ENCODE assay signal across 13 cellular contexts in the genomic region with DNA sequence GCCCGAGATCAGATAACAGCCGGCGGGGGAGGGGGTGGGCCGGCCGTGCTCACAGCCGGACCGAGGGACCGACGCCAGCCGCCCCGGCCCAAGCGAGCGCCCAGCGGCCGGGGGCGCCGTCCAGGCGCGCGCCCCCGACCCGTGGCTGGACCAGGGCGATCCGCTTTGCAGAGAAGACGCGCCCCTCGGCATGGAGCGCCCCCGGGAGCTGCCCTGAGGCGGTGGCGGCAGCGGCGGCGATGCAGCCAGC. TPM values are rescaled to one million over a fixed set of nuclear protein-coding genes. Genes with fewer than 3 reads are reported as not detected.
DNase-seq lines count a peak whose midpoint lies in the region; ATAC-seq, FAIRE-seq and TF ChIP-seq lines count a peak whose summit lies in the region.
"Had no signal": no experiment of that assay in that cellular context is flagged by ENCODE, and none has a peak within 500 bp of the region (broad histone marks: within the 10 kb centered on the region; RNA-seq: fewer than 3 reads in every experiment).

No MANE protein-coding gene starts in this region.

- peaks cover 8% of the 10 kb centered on the region for H3K4me1 ChIP-seq in GM23248 (ENCODE audit: insufficient read depth)
- peaks cover 11% of the 10 kb centered on the region for H3K4me1 ChIP-seq in smooth muscle cell (ENCODE audit: low read depth)

- H3K4me3 ChIP-seq in GM23248 = peak overlapping the region; percentile 67
- peak overlapping the region; percentile 24 for H3K4me3 ChIP-seq in kidney epithelial cell (ENCODE audit: low read depth, low read length)
- peak overlapping the region; percentile 57 for H3K4me3 ChIP-seq in smooth muscle cell

- H3K36me3 ChIP-seq in GM23248 (ENCODE audit: low read depth) = no peaks in the 10 kb centered on the region
- H3K36me3 ChIP-seq in kidney epithelial cell (ENCODE audit: control insufficient read depth, insufficient read depth, low read length) = no peaks in the 10 kb centered on the region
- H3K36me3 ChIP-seq in smooth muscle cell (ENCODE audit: low read depth) = no peaks in the 10 kb centered on the region

- peak overlapping the region; percentile 72 for H3K4me3 Mint-ChIP-seq in chondrocyte (ENCODE audit: unreplicated experiment)
- H3K4me3 Mint-ChIP-seq: activated CD4-positive, alpha-beta T cell treated with anti-CD3 and anti-CD28 coated beads for 36 hours had no signal

- H3K27ac Mint-ChIP-seq in chondrocyte (ENCODE audit: unreplicated experiment) = no peak overlapping the region
- H3K27ac Mint-ChIP-seq: activated CD4-positive, alpha-beta T cell treated with anti-CD3 and anti-CD28 coated beads for 36 hours; activated naive CD4-positive, alpha-beta T cell treated with anti-CD3 and anti-CD28 coated beads, Interleukin-2, amount 50 U/mL, for 24 hours had no signal

- no peaks in the 10 kb centered on the region for H3K9me3 Mint-ChIP-seq in chondrocyte (ENCODE audit: low read depth)
- H3K9me3 Mint-ChIP-seq: activated naive CD4-positive, alpha-beta T cell treated with anti-CD3 and anti-CD28 coated beads, Interleukin-2, amount 50 U/mL, for 24 hours had no signal

- H3K9ac ChIP-seq in GM23248 (peak overlapping the region; percentile 53; the same call in 1 of the 2 replicates), smooth muscle cell (ENCODE audit: low read depth) (no peak overlapping the region)

- peaks cover 4% of the 10 kb centered on the region; the same call in 1 of the 2 replicates for H3K27me3 ChIP-seq in GM23248 (replicated peaks; ENCODE audit: insufficient read depth)
- peaks cover 48% of the 10 kb centered on the region for H3K27me3 ChIP-seq in kidney epithelial cell (ENCODE audit: control insufficient read depth, insufficient read depth, low read length)
- peaks cover 43% of the 10 kb centered on the region for H3K27me3 ChIP-seq in smooth muscle cell (ENCODE audit: low read depth)

- H3K4me1 Mint-ChIP-seq in chondrocyte (ENCODE audit: low read depth) = peaks cover 6% of the 10 kb centered on the region

- no peak for ATAC-seq in HG02678 (IDR thresholded peaks at IDR 0.05; ENCODE audit: unreplicated experiment)
- ATAC-seq: activated CD4-positive, alpha-beta T cell treated with anti-CD3 and anti-CD28 coated beads for 36 hours had no signal

- H3K27me3 Mint-ChIP-seq in chondrocyte (ENCODE audit: low read depth) = peaks cover 3% of the 10 kb centered on the region

- H4K20me1 ChIP-seq in GM23248 (ENCODE audit: insufficient read depth) (no peaks in the 10 kb centered on the region), smooth muscle cell (ENCODE audit: low read depth) (no peaks in the 10 kb centered on the region)

- no peaks in the 10 kb centered on the region for H3K9me2 ChIP-seq in GM23248 (ENCODE audit: insufficient read depth)

- H3F3A ChIP-seq in GM23248 (ENCODE audit: insufficient read depth) = no peaks in the 10 kb centered on the region
- H3F3A ChIP-seq in smooth muscle cell (ENCODE audit: low read depth) = no peaks in the 10 kb centered on the region

- H2AFZ ChIP-seq in GM23248 (peak overlapping the region; percentile 77), smooth muscle cell (ENCODE audit: low read depth) (peak overlapping the region; percentile 75)

- 0 to 4% methylated on average over 16 to 20 of the region's 34 CpGs for whole genome bisulfite sequencing in GM23248 (ENCODE audit: low coverage in 1 of 2, low lambda C conversion rate in 2 of 2, missing lambda C conversion rate in 2 of 2), 2 experiments
- under 1% methylated on average over 24 of the region's 34 CpGs for WGBS in smooth muscle cell (ENCODE audit: low lambda C conversion rate)

- CTCF ChIA-PET in HEK293T (lab: Yijun Ruan, JAX) = no interaction called here

- no peak overlapping the region for H3K27ac ChIP-seq in GM23248
- no peak overlapping the region for H3K27ac ChIP-seq in smooth muscle cell (ENCODE audit: low read depth)

- H3K79me2 ChIP-seq in GM23248 (ENCODE audit: insufficient read depth) (no peaks in the 10 kb centered on the region), smooth muscle cell (ENCODE audit: low read depth) (no peaks in the 10 kb centered on the region)

- H3K9me3 ChIP-seq in GM23248 (ENCODE audit: low read depth) = no peaks in the 10 kb centered on the region
- H3K9me3 ChIP-seq in smooth muscle cell (replicated peaks; ENCODE audit: low read depth) = no peaks in the 10 kb centered on the region

- POLR2A ChIA-PET in HEK293T (lab: Yijun Ruan, JAX) = no interaction called here

- DNase-seq in GM23248 = no peak
- DNase-seq in chondrocyte (ENCODE audit: low spot score) = no peak
- no peak for DNase-seq in kidney epithelial cell (ENCODE audit: low read depth)
- no peak for DNase-seq in smooth muscle cell (lab: John Stamatoyannopoulos, UW; ENCODE audit: unreplicated experiment)
- no peak for DNase-seq in activated T-cell treated with anti-CD3 and anti-CD28 coated beads, Interleukin-2, amount 50 U/mL, for 48 hours
- no peak for DNase-seq in urothelium cell line (ENCODE audit: low spot score)
- no peak for DNase-seq in HEK293T (ENCODE audit: extremely low spot score)
- DNase-seq: NCI-H2029 treated with DMSO at 0.1 percent for 48 hours had no signal

- TF ChIP-seq CTCF in chondrocyte (IDR thresholded peaks at IDR 0.05) (no peak), kidney epithelial cell (IDR thresholded peaks at IDR 0.05; ENCODE audit: insufficient read depth, low read length, poor library complexity, severe bottlenecking) (no peak), smooth muscle cell (IDR thresholded peaks at IDR 0.05; ENCODE audit: borderline replicate concordance, insufficient read depth, poor library complexity, severe bottlenecking) (no peak)

- in situ Hi-C loops in GM23248 (cut with MboI) = no loop called here

- FAIRE-seq in urothelium cell line (lab: Jason Lieb, UNC) = no peak
- FAIRE-seq: GM18507, H54 had no signal

- no peaks in the 10 kb centered on the region for H3K36me3 Mint-ChIP-seq in chondrocyte (ENCODE audit: low read depth)
- H3K36me3 Mint-ChIP-seq: activated naive CD4-positive, alpha-beta T cell treated with anti-CD3 and anti-CD28 coated beads, Interleukin-2, amount 50 U/mL, for 24 hours had no signal

- H3K4me2 ChIP-seq in GM23248 (ENCODE audit: unreplicated experiment) = peak overlapping the region; percentile 89
- H3K4me2 ChIP-seq in smooth muscle cell = peak overlapping the region; percentile 94

TF ChIP-seq in HEK293T, 16 proteins besides CTCF, POLR2A, EP300 and RAD21:
- TF ChIP-seq TARDBP (IDR thresholded peaks at IDR 0.05) (no peak), FOXM1 (IDR thresholded peaks at IDR 0.05; ENCODE audit: borderline replicate concordance) (no peak), FOXK2 (IDR thresholded peaks at IDR 0.05) (no peak), ZNF384 (IDR thresholded peaks at IDR 0.05) (no peak), CTBP1 (IDR thresholded peaks at IDR 0.05; ENCODE audit: borderline replicate concordance) (no peak), HDGF (IDR thresholded peaks at IDR 0.05; ENCODE audit: borderline replicate concordance) (no peak), SP1 (IDR thresholded peaks at IDR 0.05) (no peak), L3MBTL2 (conservative IDR thresholded peaks at IDR 0.05) (no peak), ELF4 (IDR thresholded peaks at IDR 0.05) (no peak), BHLHE40 (IDR thresholded peaks at IDR 0.05; ENCODE audit: borderline replicate concordance) (no peak), FOXA1 (IDR thresholded peaks at IDR 0.05) (no peak), SUZ12 (IDR thresholded peaks at IDR 0.05) (no peak)
- TF ChIP-seq, protein P1, sequence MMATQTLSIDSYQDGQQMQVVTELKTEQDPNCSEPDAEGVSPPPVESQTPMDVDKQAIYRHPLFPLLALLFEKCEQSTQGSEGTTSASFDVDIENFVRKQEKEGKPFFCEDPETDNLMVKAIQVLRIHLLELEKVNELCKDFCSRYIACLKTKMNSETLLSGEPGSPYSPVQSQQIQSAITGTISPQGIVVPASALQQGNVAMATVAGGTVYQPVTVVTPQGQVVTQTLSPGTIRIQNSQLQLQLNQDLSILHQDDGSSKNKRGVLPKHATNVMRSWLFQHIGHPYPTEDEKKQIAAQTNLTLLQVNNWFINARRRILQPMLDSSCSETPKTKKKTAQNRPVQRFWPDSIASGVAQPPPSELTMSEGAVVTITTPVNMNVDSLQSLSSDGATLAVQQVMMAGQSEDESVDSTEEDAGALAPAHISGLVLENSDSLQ (IDR thresholded peaks at IDR 0.05) = no peak

RNA-seq across cellular contexts. Expression of a gene that starts 0.4 kb away (rescaled TPM):
- 0.54 and 1.0 TPM in 2 replicates for total RNA-seq in GM23248 (2014; rRNA removed; shearing (Covaris generic))
- polyA plus RNA-seq in GM23248 (2016; fragmentation: Nextera tagmentation; extraction: Ambion mirVana) = 0.29 and 0.33 TPM in 2 replicates
- total RNA-seq in chondrocyte = 2.2 to 2.8 TPM (median 2.5 TPM) in 3 replicates
- 2.5 and 5.9 TPM in 2 replicates for total RNA-seq in kidney epithelial cell
- 0.04 TPM in 2 replicates for total RNA-seq in smooth muscle cell
- 0.18 and 1.0 TPM in 2 replicates for polyA plus RNA-seq in smooth muscle cell
- total RNA-seq: activated CD4-positive, alpha-beta T cell treated with anti-CD3 and anti-CD28 coated beads for 36 hours had no signal
